ENCODE assay signal across 25 cellular contexts in genomic region chr5:141928051-141928450, GRCh38. TPM values are rescaled to one million over a fixed set of nuclear protein-coding genes. Genes with fewer than 3 reads are reported as not detected.
"Had no signal": no experiment of that assay in that cellular context is flagged by ENCODE, and none has a peak within 500 bp of the region (broad histone marks: within the 10 kb centered on the region; RNA-seq: fewer than 3 reads in every experiment).

No MANE protein-coding gene starts in this region.

- H3K27ac ChIP-seq: adrenal gland, pancreas had no signal

- H3K27me3 Mint-ChIP-seq: activated B cell treated with CpG ODN at 0.5 μM for 24 hours; activated CD4-positive, alpha-beta T cell treated with anti-CD3 and anti-CD28 coated beads for 36 hours; activated CD8-positive, alpha-beta memory T cell treated with anti-CD3 and anti-CD28 coated beads, Interleukin-2, amount 10 ng/mL, durations not matched to agents 7 days and 5 days; activated CD8-positive, alpha-beta T cell treated with anti-CD3 and anti-CD28 coated beads for 36 hours; activated naive CD8-positive, alpha-beta T cell; central memory CD8-positive, alpha-beta T cell; naive thymus-derived CD8-positive, alpha-beta T cell had no signal

- ATAC-seq: activated CD4-positive, alpha-beta T cell treated with anti-CD3 and anti-CD28 coated beads for 36 hours; activated CD8-positive, alpha-beta memory T cell treated with anti-CD3 and anti-CD28 coated beads, Interleukin-2, amount 10 ng/mL, durations not matched to agents 7 days and 5 days; activated CD8-positive, alpha-beta T cell treated with anti-CD3 and anti-CD28 coated beads for 36 hours; esophagus mucosa; naive thymus-derived CD8-positive, alpha-beta T cell; pancreas; SK-N-SH treated with all-trans-retinoic acid at 6 μM for 48 hours had no signal

- H3K9me3 Mint-ChIP-seq: activated B cell treated with CpG ODN at 0.5 μM for 24 hours; activated CD8-positive, alpha-beta T cell treated with anti-CD3 and anti-CD28 coated beads for 36 hours; central memory CD8-positive, alpha-beta T cell; naive thymus-derived CD8-positive, alpha-beta T cell had no signal

- DNase-seq: activated B cell treated with CpG ODN at 0.5 μM for 24 hours; activated CD4-positive, alpha-beta T cell treated with anti-CD3 and anti-CD28 coated beads for 36 hours; activated CD8-positive, alpha-beta memory T cell treated with anti-CD3 and anti-CD28 coated beads, Interleukin-2, amount 10 ng/mL, durations not matched to agents 7 days and 5 days; activated CD8-positive, alpha-beta T cell treated with anti-CD3 and anti-CD28 coated beads for 36 hours; activated gamma-delta T cell treated with Interleukin-2 at 50 U/mL for 16 hours; activated T-cell treated with anti-CD3 and anti-CD28 coated beads for 4 hours; adrenal gland; effector memory CD4-positive, alpha-beta T cell; foreskin melanocyte; glutamatergic neuron; hypothalamus; naive thymus-derived CD8-positive, alpha-beta T cell; pancreas; stimulated activated CD4-positive, alpha-beta T cell treated with anti-CD3 and anti-CD28 coated beads, Interleukin-2, amount 100 ng/mL, for 48 hours; stimulated activated CD8-positive, alpha-beta memory T cell treated with anti-CD3 and anti-CD28 coated beads, Interleukin-4, amount 100 ng/mL, for 48 hours; stimulated activated naive CD4-positive, alpha-beta T cell treated with Interleukin-2 at 50 U/mL for 16 hours; T-helper 9 cell; upper lobe of left lung had no signal

- H3K27me3 ChIP-seq: adrenal gland, pancreas, upper lobe of left lung had no signal

- H3K4me3 Mint-ChIP-seq: activated B cell treated with CpG ODN at 0.5 μM for 24 hours; activated CD4-positive, alpha-beta T cell treated with anti-CD3 and anti-CD28 coated beads for 36 hours; activated CD8-positive, alpha-beta memory T cell treated with anti-CD3 and anti-CD28 coated beads, Interleukin-2, amount 10 ng/mL, durations not matched to agents 7 days and 5 days; activated CD8-positive, alpha-beta T cell treated with anti-CD3 and anti-CD28 coated beads for 36 hours; activated naive CD8-positive, alpha-beta T cell; central memory CD8-positive, alpha-beta T cell; naive thymus-derived CD8-positive, alpha-beta T cell had no signal

- H3K9me3 ChIP-seq: adrenal gland, pancreas, upper lobe of left lung had no signal

- H3K27ac Mint-ChIP-seq: activated B cell treated with CpG ODN at 0.5 μM for 24 hours; activated CD4-positive, alpha-beta T cell treated with anti-CD3 and anti-CD28 coated beads for 36 hours; activated CD8-positive, alpha-beta memory T cell treated with anti-CD3 and anti-CD28 coated beads, Interleukin-2, amount 10 ng/mL, durations not matched to agents 7 days and 5 days; activated CD8-positive, alpha-beta T cell treated with anti-CD3 and anti-CD28 coated beads for 36 hours; activated naive CD8-positive, alpha-beta T cell had no signal

- H3K4me3 ChIP-seq: adrenal gland, pancreas, upper lobe of left lung had no signal

- FAIRE-seq: astrocyte, colon, endothelial cell of umbilical vein, pancreas had no signal

RNA-seq across cellular contexts. Expression of gene PCDH12, which starts 30.0 kb away (rescaled TPM):
- total RNA-seq: activated B cell treated with CpG ODN at 0.5 μM for 24 hours; naive thymus-derived CD8-positive, alpha-beta T cell had no signal

RNA-seq across cellular contexts. Expression of gene PCDH1, which starts 49.8 kb away (rescaled TPM):
- total RNA-seq: activated B cell treated with CpG ODN at 0.5 μM for 24 hours; activated CD4-positive, alpha-beta T cell treated with anti-CD3 and anti-CD28 coated beads for 36 hours; activated CD8-positive, alpha-beta memory T cell treated with anti-CD3 and anti-CD28 coated beads, Interleukin-2, amount 10 ng/mL, durations not matched to agents 7 days and 5 days; naive thymus-derived CD8-positive, alpha-beta T cell had no signal
